12 cellular contexts compared by ENCODE assay signal in genomic region chr2:217370391-217370790, GRCh38.
DNase-seq lines count a peak whose midpoint lies in the region; ATAC-seq and TF ChIP-seq lines count a peak whose summit lies in the region.
"Had no signal": no experiment of that assay in that cellular context is flagged by ENCODE, and none has a peak within 500 bp of the region (broad histone marks: within the 10 kb centered on the region; RNA-seq: fewer than 3 reads in every experiment).

No MANE protein-coding gene starts in this region.

- no peak overlapping the region for H3K4me3 ChIP-seq in AG09309 (ENCODE audit: control insufficient read depth, low read depth, low read length)
- H3K4me3 ChIP-seq: cardiac muscle cell had no signal

- no peak for ATAC-seq in GM19467 (IDR thresholded peaks at IDR 0.05; ENCODE audit: unreplicated experiment)
- ATAC-seq: stimulated activated memory B cell treated with anti-CD40 and anti-IgM and Interleukin-4, amounts not matched to agents 10 μg/mL and 1 μg/mL and 100 μg/mL, for 72 hours had no signal

- peak; percentile 45 for DNase-seq in AG09309 (ENCODE audit: low read depth)
- peak; percentile 42 for DNase-seq in H4 (ENCODE audit: low spot score)
- peak; percentile 82 for DNase-seq in SW480 (ENCODE audit: low spot score)
- peak; percentile 94 for DNase-seq in glomerular visceral epithelial cell (ENCODE audit: extremely low spot score)
- no peak for DNase-seq in NK-92 (lab: John Stamatoyannopoulos, UW; ENCODE audit: unreplicated experiment)
- no peak for DNase-seq in HuH-7.5 (ENCODE audit: low spot score)
- DNase-seq in COR-L47 (lab: John Stamatoyannopoulos, UW), result no peak
- DNase-seq: activated CD4-positive, alpha-beta T cell treated with anti-CD3 and anti-CD28 coated beads, Interleukin-2, amount 10 ng/mL, durations not matched to agents 7 days and 5 days; NCI-H1105 had no signal

- no peak for TF ChIP-seq CTCF in AG09309 (IDR thresholded peaks at IDR 0.05; ENCODE audit: control insufficient read depth, insufficient read depth, low read depth, low read length, missing control alignments)

Comparison
In these comparisons a context has a peak if more than half of its experiments do, and no peak if none do; other contexts are left out.
1. DNase-seq: peak in AG09309 (single experiment), H4 (single experiment), SW480 (single experiment) and glomerular visceral epithelial cell (single experiment); none in NK-92 (single experiment), HuH-7.5 (single experiment) and COR-L47 (single experiment).